In the genomic region with DNA sequence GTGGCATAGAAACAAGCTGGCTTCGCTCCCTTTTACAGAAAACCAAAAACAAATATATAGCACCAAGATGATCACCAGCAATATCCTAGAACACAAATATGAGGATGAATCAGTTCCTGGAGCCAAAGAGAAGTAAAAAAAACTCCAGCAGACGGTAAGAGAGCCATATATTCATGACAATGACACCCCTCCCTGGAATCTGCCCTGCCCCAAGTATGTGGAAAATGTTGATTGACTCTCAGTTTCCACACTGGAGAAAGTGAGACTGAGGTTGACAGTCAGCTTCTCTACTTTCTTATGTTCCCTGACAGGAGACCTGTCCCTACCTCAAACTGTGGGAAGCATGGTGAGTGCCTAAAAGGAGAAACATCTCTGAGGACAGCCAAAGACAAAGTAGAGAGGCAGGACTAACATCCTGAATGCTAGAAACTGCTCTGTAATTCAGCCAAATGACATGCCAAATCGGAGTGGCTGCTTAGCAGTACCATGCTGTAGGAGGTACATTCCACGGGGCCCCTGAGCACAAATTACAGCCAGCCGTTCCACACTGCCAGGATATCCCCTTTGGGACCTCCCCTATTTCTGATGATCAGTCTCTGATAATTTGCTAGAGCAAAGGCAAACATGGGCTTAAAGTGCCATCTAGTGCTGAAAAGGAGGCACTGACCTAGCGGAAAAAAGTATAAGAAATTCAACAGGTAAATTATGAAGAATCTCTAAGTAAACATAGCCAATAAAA, we compare ENCODE assay signal across 11 cellular contexts.
DNase-seq lines count a peak whose midpoint lies in the region; ATAC-seq and TF ChIP-seq lines count a peak whose summit lies in the region.
"Had no signal": no experiment of that assay in that cellular context is flagged by ENCODE, and none has a peak within 500 bp of the region (broad histone marks: within the 10 kb centered on the region; RNA-seq: fewer than 3 reads in every experiment).

No MANE protein-coding gene starts in this region.

- TF ChIP-seq CTCF in neural crest cell (conservative IDR thresholded peaks at IDR 0.05), result peak; percentile 59
- TF ChIP-seq CTCF in prostate gland (IDR thresholded peaks at IDR 0.05), result no peak

- intact Hi-C loops in prostate gland (cut with DNase I), result no loop called here

- no peaks in the 10 kb centered on the region for H3K27me3 Mint-ChIP-seq in neural crest cell (ENCODE audit: low read depth)
- H3K27me3 Mint-ChIP-seq in T-helper 2 cell treated with Interferon-gamma antibody and Interleukin-4, amounts not matched to agents 5 μg/mL and 100 μg/mL, for 36 hours (ENCODE audit: low read depth), result no peaks in the 10 kb centered on the region

- H3K27ac Mint-ChIP-seq in neural crest cell (ENCODE audit: unreplicated experiment), result no peak overlapping the region
- no peak overlapping the region for H3K27ac Mint-ChIP-seq in T-helper 2 cell treated with Interferon-gamma antibody and Interleukin-4, amounts not matched to agents 5 μg/mL and 100 μg/mL, for 36 hours

- H3K36me3 Mint-ChIP-seq in neural crest cell (ENCODE audit: low read depth), result peaks cover 35% of the 10 kb centered on the region
- H3K36me3 Mint-ChIP-seq in T-helper 2 cell treated with Interferon-gamma antibody and Interleukin-4, amounts not matched to agents 5 μg/mL and 100 μg/mL, for 36 hours (ENCODE audit: low read depth), result no peaks in the 10 kb centered on the region

- no peak for TF ChIP-seq POLR2A in prostate gland (IDR thresholded peaks at IDR 0.05)

- no peaks in the 10 kb centered on the region for H3K36me3 ChIP-seq in prostate gland

- 84% methylated on average over 6 of the region's 6 CpGs for WGBS in prostate gland

- H3K27me3 ChIP-seq in prostate gland (replicated peaks; ENCODE audit: insufficient read depth), result no peaks in the 10 kb centered on the region

- no peak overlapping the region for H3K27ac ChIP-seq in prostate gland

- H3K4me1 ChIP-seq in prostate gland (replicated peaks), result no peaks in the 10 kb centered on the region

- DNase-seq in GM03348 (ENCODE audit: low spot score) (peak; percentile 52), LHCN-M2 (ENCODE audit: low read depth) (peak; percentile 72), astrocyte of the hippocampus (ENCODE audit: low read depth, low spot score) (peak; percentile 24), neural crest cell (ENCODE audit: low read depth, low spot score) (no peak), nucleus accumbens (lab: John Stamatoyannopoulos, UW) (no peak), prostate gland (ENCODE audit: low spot score) (no peak)
- DNase-seq in T-helper 2 cell treated with Interferon-gamma antibody and Interleukin-4, amounts not matched to agents 5 μg/mL and 100 μg/mL, for 36 hours (ENCODE audit: low spot score), result no peak
- DNase-seq: activated CD8-positive, alpha-beta memory T cell treated with anti-CD3 and anti-CD28 coated beads, Interleukin-2, amount 50 U/mL, for 4 hours; head of caudate nucleus; NCI-H1092 had no signal

- H3K4me3 Mint-ChIP-seq in neural crest cell, result no peak overlapping the region
- H3K4me3 Mint-ChIP-seq in T-helper 2 cell treated with Interferon-gamma antibody and Interleukin-4, amounts not matched to agents 5 μg/mL and 100 μg/mL, for 36 hours, result no peak overlapping the region

- ATAC-seq in GM21390 (IDR thresholded peaks at IDR 0.05; ENCODE audit: unreplicated experiment), result no peak

- H3K4me3 ChIP-seq in prostate gland, result no peak overlapping the region

- H3K9me3 ChIP-seq in prostate gland, result no peaks in the 10 kb centered on the region

- peaks cover 3% of the 10 kb centered on the region for H3K4me1 Mint-ChIP-seq in neural crest cell
- H3K4me1 Mint-ChIP-seq in T-helper 2 cell treated with Interferon-gamma antibody and Interleukin-4, amounts not matched to agents 5 μg/mL and 100 μg/mL, for 36 hours (ENCODE audit: low read depth), result no peaks in the 10 kb centered on the region

- H3K9me3 Mint-ChIP-seq in neural crest cell, result peaks cover 9% of the 10 kb centered on the region
- H3K9me3 Mint-ChIP-seq in T-helper 2 cell treated with Interferon-gamma antibody and Interleukin-4, amounts not matched to agents 5 μg/mL and 100 μg/mL, for 36 hours, result peaks cover 12% of the 10 kb centered on the region

Comparison
In these comparisons a context has a peak if more than half of its experiments do, and no peak if none do; other contexts are left out.
1. DNase-seq: peak in GM03348 (single experiment), LHCN-M2 (single experiment) and astrocyte of the hippocampus (single experiment); none in neural crest cell (single experiment), nucleus accumbens (0 of 56), prostate gland (single experiment) and T-helper 2 cell treated with Interferon-gamma antibody and Interleukin-4, amounts not matched to agents 5 μg/mL and 100 μg/mL, for 36 hours (single experiment).